Comparison of ENCODE assay signal across 1 cellular context in genomic region chr15:49046113-49046883, GRCh38.
TF ChIP-seq lines count a peak whose summit lies in the region.

TSS of gene SECISBP2L (minus strand) at chr15:49046446. CDS start at chr15:49046299, 147 bp downstream.

TF ChIP-seq in K562, 482 proteins besides CTCF, POLR2A, EP300 and RAD21 (continued from another document and continues in another):
- peak; percentile 6; the same call in 1 of the 2 replicates for TF ChIP-seq THAP12 (CRISPR knock-in tag; IDR thresholded peaks at IDR 0.05)
- no peak for TF ChIP-seq ZNF12 (CRISPR knock-in tag; IDR thresholded peaks at IDR 0.05)
- TF ChIP-seq MYNN (IDR thresholded peaks at IDR 0.05): no peak; the same call in 1 of the 2 replicates
- TF ChIP-seq MYNN (CRISPR knock-in tag; IDR thresholded peaks at IDR 0.05): no peak
- TF ChIP-seq GATAD2A (IDR thresholded peaks at IDR 0.05): no peak
- no peak for TF ChIP-seq IRF9 (tag; IDR thresholded peaks at IDR 0.05)
- no peak for TF ChIP-seq MYBL2 (IDR thresholded peaks at IDR 0.05; ENCODE audit: low read depth)
- no peak for TF ChIP-seq MYBL2 (CRISPR knock-in tag; IDR thresholded peaks at IDR 0.05; ENCODE audit: borderline replicate concordance)
- TF ChIP-seq, protein P1, sequence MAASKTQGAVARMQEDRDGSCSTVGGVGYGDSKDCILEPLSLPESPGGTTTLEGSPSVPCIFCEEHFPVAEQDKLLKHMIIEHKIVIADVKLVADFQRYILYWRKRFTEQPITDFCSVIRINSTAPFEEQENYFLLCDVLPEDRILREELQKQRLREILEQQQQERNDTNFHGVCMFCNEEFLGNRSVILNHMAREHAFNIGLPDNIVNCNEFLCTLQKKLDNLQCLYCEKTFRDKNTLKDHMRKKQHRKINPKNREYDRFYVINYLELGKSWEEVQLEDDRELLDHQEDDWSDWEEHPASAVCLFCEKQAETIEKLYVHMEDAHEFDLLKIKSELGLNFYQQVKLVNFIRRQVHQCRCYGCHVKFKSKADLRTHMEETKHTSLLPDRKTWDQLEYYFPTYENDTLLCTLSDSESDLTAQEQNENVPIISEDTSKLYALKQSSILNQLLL (CRISPR knock-in tag; IDR thresholded peaks at IDR 0.05; ENCODE audit: borderline replicate concordance): no peak
- TF ChIP-seq, protein P2, sequence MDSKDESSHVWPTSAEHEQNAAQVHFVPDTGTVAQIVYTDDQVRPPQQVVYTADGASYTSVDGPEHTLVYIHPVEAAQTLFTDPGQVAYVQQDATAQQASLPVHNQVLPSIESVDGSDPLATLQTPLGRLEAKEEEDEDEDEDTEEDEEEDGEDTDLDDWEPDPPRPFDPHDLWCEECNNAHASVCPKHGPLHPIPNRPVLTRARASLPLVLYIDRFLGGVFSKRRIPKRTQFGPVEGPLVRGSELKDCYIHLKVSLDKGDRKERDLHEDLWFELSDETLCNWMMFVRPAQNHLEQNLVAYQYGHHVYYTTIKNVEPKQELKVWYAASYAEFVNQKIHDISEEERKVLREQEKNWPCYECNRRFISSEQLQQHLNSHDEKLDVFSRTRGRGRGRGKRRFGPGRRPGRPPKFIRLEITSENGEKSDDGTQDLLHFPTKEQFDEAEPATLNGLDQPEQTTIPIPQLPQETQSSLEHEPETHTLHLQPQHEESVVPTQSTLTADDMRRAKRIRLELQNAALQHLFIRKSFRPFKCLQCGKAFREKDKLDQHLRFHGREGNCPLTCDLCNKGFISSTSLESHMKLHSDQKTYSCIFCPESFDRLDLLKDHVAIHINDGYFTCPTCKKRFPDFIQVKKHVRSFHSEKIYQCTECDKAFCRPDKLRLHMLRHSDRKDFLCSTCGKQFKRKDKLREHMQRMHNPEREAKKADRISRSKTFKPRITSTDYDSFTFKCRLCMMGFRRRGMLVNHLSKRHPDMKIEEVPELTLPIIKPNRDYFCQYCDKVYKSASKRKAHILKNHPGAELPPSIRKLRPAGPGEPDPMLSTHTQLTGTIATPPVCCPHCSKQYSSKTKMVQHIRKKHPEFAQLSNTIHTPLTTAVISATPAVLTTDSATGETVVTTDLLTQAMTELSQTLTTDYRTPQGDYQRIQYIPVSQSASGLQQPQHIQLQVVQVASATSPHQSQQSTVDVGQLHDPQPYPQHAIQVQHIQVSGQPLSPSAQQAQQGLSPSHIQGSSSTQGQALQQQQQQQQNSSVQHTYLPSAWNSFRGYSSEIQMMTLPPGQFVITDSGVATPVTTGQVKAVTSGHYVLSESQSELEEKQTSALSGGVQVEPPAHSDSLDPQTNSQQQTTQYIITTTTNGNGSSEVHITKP (IDR thresholded peaks at IDR 0.05; ENCODE audit: partially characterized antibody): peak; percentile 66
- no peak for TF ChIP-seq BCL6 (CRISPR knock-in tag; IDR thresholded peaks at IDR 0.05)
- peak; percentile 93 for TF ChIP-seq TOE1 (IDR thresholded peaks at IDR 0.05; ENCODE audit: borderline replicate concordance)
- TF ChIP-seq TOE1 (CRISPR knock-in tag; IDR thresholded peaks at IDR 0.05; ENCODE audit: borderline replicate concordance, low read depth): no peak
- TF ChIP-seq ATF2 (CRISPR knock-in tag; IDR thresholded peaks at IDR 0.05): no peak
- no peak for TF ChIP-seq CHCHD3 (CRISPR knock-in tag; IDR thresholded peaks at IDR 0.05)
- peak; percentile 23 for TF ChIP-seq ZFP36 (IDR thresholded peaks at IDR 0.05; ENCODE audit: low read depth, low read length, partially characterized antibody)
- TF ChIP-seq CXXC5 (CRISPR knock-in tag; IDR thresholded peaks at IDR 0.05): peak; percentile 84
- TF ChIP-seq, protein P3, sequence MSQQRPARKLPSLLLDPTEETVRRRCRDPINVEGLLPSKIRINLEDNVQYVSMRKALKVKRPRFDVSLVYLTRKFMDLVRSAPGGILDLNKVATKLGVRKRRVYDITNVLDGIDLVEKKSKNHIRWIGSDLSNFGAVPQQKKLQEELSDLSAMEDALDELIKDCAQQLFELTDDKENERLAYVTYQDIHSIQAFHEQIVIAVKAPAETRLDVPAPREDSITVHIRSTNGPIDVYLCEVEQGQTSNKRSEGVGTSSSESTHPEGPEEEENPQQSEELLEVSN (IDR thresholded peaks at IDR 0.05; ENCODE audit: borderline replicate concordance in 1 of 2, extremely low read depth in 1 of 2, insufficient read depth in 1 of 2, insufficient read length in 1 of 2, low read depth in 1 of 2, low read length in 1 of 2, poor library complexity in 1 of 2, severe bottlenecking in 1 of 2): peak; percentile 45 to 50
- TF ChIP-seq ARID3A (IDR thresholded peaks at IDR 0.05; ENCODE audit: borderline replicate concordance, low read depth, low read length): no peak
- TF ChIP-seq HDGF (IDR thresholded peaks at IDR 0.05): no peak
- TF ChIP-seq ATF7 (IDR thresholded peaks at IDR 0.05): peak; percentile 86
- TF ChIP-seq LCOR (CRISPR knock-in tag; IDR thresholded peaks at IDR 0.05): peak; percentile 84; the same call in 1 of the 2 replicates
- TF ChIP-seq SPI1 (IDR thresholded peaks at IDR 0.05; ENCODE audit: borderline replicate concordance, low read depth, low read length): peak; percentile 45; the same call in 1 of the 2 replicates
- TF ChIP-seq, protein P4, sequence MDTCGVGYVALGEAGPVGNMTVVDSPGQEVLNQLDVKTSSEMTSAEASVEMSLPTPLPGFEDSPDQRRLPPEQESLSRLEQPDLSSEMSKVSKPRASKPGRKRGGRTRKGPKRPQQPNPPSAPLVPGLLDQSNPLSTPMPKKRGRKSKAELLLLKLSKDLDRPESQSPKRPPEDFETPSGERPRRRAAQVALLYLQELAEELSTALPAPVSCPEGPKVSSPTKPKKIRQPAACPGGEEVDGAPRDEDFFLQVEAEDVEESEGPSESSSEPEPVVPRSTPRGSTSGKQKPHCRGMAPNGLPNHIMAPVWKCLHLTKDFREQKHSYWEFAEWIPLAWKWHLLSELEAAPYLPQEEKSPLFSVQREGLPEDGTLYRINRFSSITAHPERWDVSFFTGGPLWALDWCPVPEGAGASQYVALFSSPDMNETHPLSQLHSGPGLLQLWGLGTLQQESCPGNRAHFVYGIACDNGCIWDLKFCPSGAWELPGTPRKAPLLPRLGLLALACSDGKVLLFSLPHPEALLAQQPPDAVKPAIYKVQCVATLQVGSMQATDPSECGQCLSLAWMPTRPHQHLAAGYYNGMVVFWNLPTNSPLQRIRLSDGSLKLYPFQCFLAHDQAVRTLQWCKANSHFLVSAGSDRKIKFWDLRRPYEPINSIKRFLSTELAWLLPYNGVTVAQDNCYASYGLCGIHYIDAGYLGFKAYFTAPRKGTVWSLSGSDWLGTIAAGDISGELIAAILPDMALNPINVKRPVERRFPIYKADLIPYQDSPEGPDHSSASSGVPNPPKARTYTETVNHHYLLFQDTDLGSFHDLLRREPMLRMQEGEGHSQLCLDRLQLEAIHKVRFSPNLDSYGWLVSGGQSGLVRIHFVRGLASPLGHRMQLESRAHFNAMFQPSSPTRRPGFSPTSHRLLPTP (IDR thresholded peaks at IDR 0.05; ENCODE audit: borderline replicate concordance, extremely low read depth, insufficient read length): no peak
- peak; percentile 62 for TF ChIP-seq ZNF592 (IDR thresholded peaks at IDR 0.05)
- TF ChIP-seq ZNF3 (CRISPR knock-in tag; IDR thresholded peaks at IDR 0.05): no peak
- TF ChIP-seq, protein P5, sequence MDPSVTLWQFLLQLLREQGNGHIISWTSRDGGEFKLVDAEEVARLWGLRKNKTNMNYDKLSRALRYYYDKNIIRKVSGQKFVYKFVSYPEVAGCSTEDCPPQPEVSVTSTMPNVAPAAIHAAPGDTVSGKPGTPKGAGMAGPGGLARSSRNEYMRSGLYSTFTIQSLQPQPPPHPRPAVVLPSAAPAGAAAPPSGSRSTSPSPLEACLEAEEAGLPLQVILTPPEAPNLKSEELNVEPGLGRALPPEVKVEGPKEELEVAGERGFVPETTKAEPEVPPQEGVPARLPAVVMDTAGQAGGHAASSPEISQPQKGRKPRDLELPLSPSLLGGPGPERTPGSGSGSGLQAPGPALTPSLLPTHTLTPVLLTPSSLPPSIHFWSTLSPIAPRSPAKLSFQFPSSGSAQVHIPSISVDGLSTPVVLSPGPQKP (CRISPR knock-in tag; IDR thresholded peaks at IDR 0.05): no peak
- no peak for TF ChIP-seq NFYB (IDR thresholded peaks at IDR 0.05; ENCODE audit: extremely low read depth, insufficient read length)
- TF ChIP-seq ZNF644 (tag; IDR thresholded peaks at IDR 0.05; ENCODE audit: low read depth): no peak
- peak; percentile 100; the same call in 1 of the 2 replicates for TF ChIP-seq ZNF511 (CRISPR knock-in tag; IDR thresholded peaks at IDR 0.05)
